ENCODE assay signal across 10 cellular contexts in the genomic region with DNA sequence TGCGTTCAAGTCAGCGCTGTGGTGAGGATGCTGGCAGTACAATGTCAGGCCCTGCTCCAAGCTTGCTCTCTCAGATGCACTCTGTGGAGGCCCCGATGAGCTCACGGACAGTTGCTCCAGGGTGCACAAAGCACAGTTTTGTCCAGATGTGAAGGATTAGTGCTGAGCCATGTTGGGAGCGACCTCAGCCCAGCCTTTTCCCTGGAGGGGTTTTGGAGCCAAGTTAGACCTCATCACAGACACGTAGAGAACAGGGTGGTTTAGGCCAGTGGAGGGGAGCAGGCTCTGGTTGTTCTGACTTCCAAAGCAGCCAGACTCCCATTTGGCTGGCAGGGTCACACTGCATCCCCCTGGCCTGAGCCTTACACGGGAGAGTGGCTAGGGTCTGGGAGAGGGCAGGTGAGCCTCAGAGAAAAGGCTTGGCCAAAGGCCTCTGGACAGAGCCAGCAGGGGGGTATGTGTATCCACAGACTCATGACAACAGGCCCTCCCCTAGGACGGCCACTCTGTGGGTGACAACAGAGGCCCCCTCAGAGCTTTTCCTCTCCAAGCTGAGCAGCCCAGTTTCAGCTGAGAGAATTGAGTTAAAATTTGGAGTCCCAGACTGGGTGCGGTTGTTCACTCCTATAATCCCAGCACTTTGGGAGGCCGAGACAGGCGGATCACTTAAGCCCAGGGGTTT. TPM values are rescaled to one million over a fixed set of nuclear protein-coding genes. Genes with fewer than 3 reads are reported as not detected.
DNase-seq lines count a peak whose midpoint lies in the region; ATAC-seq and TF ChIP-seq lines count a peak whose summit lies in the region.
"Had no signal": no experiment of that assay in that cellular context is flagged by ENCODE, and none has a peak within 500 bp of the region (broad histone marks: within the 10 kb centered on the region; RNA-seq: fewer than 3 reads in every experiment).

No MANE protein-coding gene starts in this region.

- intact Hi-C loops in transverse colon (cut with DNase I; ENCODE audit: low total_unique reads), result no loop called here

- WGBS in transverse colon (ENCODE audit: low coverage in 1 of 2), 2 donors, result 75% methylated on average over 9 of the region's 11 CpGs; no CpG with 5 or more reads in 1 of the 2 donors

- H3K36me3 ChIP-seq in muscle layer of duodenum (ENCODE audit: control insufficient read depth in 1 of 2, insufficient read depth in 2 of 2, low read length in 2 of 2), result no peaks in the 10 kb centered on the region
- no peaks in the 10 kb centered on the region for H3K36me3 ChIP-seq in transverse colon

- TF ChIP-seq CTCF in fibroblast of mammary gland (conservative IDR thresholded peaks at IDR 0.05; ENCODE audit: control insufficient read depth, insufficient read depth, low read depth, low read length) (no peak), transverse colon (IDR thresholded peaks at IDR 0.05) (no peak), omental fat pad (IDR thresholded peaks at IDR 0.05) (no peak)

- H3K4me3 ChIP-seq in fibroblast of mammary gland (ENCODE audit: control insufficient read depth, low read depth, low read length) (no peak overlapping the region), muscle layer of duodenum (ENCODE audit: low read depth in 1 of 2, low read length in 2 of 2) (no peak overlapping the region), transverse colon (no peak overlapping the region)

- in situ Hi-C loops in transverse colon (cut with MboI; ENCODE audit: low pct_ligation_motif_present in 1 of 4, low pct_unique_long_range_greater_than_20kb in 1 of 4, low sequenced_read_pairs in 3 of 4), result no loop called here

- peak; percentile 45 for DNase-seq in activated effector memory CD4-positive, alpha-beta T cell treated with anti-CD3 and anti-CD28 coated beads, Interleukin-2, amount 50 U/mL, for 16 hours
- no peak for DNase-seq in activated effector memory CD4-positive, alpha-beta T cell treated with Interleukin-2 at 50 U/mL for 16 hours
- peak; percentile 97 for DNase-seq in fibroblast of mammary gland (ENCODE audit: low read depth)
- no peak for DNase-seq in transverse colon
- DNase-seq in omental fat pad (ENCODE audit: low spot score), result no peak
- DNase-seq in GDM1 (lab: John Stamatoyannopoulos, UW), result no peak
- DNase-seq: activated CD4-positive, CD25-positive, alpha-beta regulatory T cell treated with anti-CD3 and anti-CD28 coated beads, Interleukin-2, amount 50 U/mL, for 72 hours; NCI-H510A had no signal

- H3K27me3 ChIP-seq in muscle layer of duodenum (ENCODE audit: low read depth, low read length) (peaks cover 8% of the 10 kb centered on the region), transverse colon (peaks cover 57% of the 10 kb centered on the region)

- H3K9me3 ChIP-seq in muscle layer of duodenum (ENCODE audit: control insufficient read depth in 1 of 2, low read length in 2 of 2), result no peaks in the 10 kb centered on the region
- H3K9me3 ChIP-seq in transverse colon, result no peaks in the 10 kb centered on the region

- ATAC-seq in HG02970 (IDR thresholded peaks at IDR 0.05; ENCODE audit: low FRiP score, unreplicated experiment), result no peak
- ATAC-seq in omental fat pad (ENCODE audit: low FRiP score), result no peak

- TF ChIP-seq EP300 in transverse colon (IDR thresholded peaks at IDR 0.05; ENCODE audit: low read depth), result no peak

- H3K4me1 ChIP-seq in muscle layer of duodenum (ENCODE audit: control insufficient read depth in 1 of 2, insufficient read depth in 2 of 2, low read length in 2 of 2), result peaks cover 0 to 4% of the 10 kb centered on the region in 2 donors
- peaks cover 0 to 9% (median 3%) of the 10 kb centered on the region in 4 donors for H3K4me1 ChIP-seq in transverse colon

- TF ChIP-seq POLR2A in transverse colon (IDR thresholded peaks at IDR 0.05), result no peak

- H3K27ac ChIP-seq in muscle layer of duodenum (ENCODE audit: low read length) (peak overlapping the region; percentile 23), transverse colon (peak overlapping the region; percentile 51 to 71 (median 59))

RNA-seq across cellular contexts. Expression of a gene that starts 4.6 kb away (rescaled TPM):
- total RNA-seq in transverse colon (1 to 10 TPM in 3 of 4 donors, not detected in 1; 1.7 to 6.6 (median 5.7) TPM), omental fat pad (100 to 1,000 TPM in 1 of 4 donors, 10 to 100 TPM in 3; 18.0 to 116 (median 20.8) TPM)

RNA-seq across cellular contexts. Expression of a gene that starts 58.7 kb away (rescaled TPM):
- total RNA-seq in transverse colon (10 to 100 TPM in 2 of 4 donors, 1 to 10 TPM in 2; 3.0 to 33.7 (median 10.4) TPM), omental fat pad (10 to 100 TPM in 2 of 4 donors, 1 to 10 TPM in 2; 7.1 to 16.4 (median 11.0) TPM)

Comparison
In these comparisons a context has a peak if more than half of its experiments do, and no peak if none do; other contexts are left out.
1. DNase-seq: peak in activated effector memory CD4-positive, alpha-beta T cell treated with anti-CD3 and anti-CD28 coated beads, Interleukin-2, amount 50 U/mL, for 16 hours (single experiment) and fibroblast of mammary gland (single experiment); none in activated effector memory CD4-positive, alpha-beta T cell treated with Interleukin-2 at 50 U/mL for 16 hours (single experiment), transverse colon (single experiment), omental fat pad (single experiment) and GDM1 (single experiment).